In the genomic region with DNA sequence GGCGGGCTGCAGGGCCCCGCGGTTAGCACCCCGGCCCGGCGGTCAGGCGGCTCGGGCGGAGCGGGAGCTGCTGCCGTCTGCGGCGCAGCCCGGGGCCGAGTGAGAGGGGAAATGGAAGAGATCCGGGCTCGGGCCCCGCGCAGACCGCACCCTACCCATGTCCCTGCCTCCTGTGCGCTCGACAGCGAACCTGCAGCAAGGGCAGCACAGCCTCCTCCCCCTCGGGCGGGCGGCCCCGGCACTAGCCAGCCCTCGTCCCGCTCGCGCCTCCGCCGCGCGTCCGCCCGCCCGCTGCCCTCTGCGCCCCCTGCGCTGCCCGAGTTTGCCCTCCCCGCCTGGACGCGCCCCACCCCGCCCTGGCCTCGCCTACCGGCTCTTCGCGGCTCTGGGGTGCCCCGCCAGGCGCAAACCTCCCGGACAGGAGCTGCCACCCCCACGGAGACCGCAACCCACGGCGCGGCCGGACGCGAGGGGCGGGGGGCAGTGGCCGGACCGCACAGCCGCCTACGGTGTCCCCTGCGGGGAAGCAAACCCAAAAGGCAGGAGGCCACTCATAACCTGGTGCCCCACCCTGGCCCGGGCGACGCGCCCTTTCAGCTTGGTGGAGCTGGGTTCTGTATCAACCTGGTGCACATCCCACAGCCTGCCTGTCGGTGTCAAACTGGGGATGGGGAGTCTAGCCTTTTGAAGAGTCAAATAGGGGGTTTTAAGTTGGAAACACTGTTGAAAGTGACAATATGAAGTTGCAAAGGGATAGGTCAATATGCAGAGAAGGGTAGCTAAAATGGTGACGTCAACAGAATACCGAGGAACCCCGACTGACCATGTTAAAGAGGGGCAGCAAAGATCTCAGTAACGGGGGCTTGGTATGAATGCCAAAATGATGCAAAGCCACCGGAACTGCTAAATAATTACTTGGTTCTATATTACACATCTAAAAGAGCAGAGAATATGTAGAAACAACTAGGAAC, we compare ENCODE assay signal across 8 cellular contexts. TPM values are rescaled to one million over a fixed set of nuclear protein-coding genes. Genes with fewer than 3 reads are reported as not detected.
DNase-seq lines count a peak whose midpoint lies in the region; ATAC-seq and TF ChIP-seq lines count a peak whose summit lies in the region.

A gene (minus strand): TSS at position 101 of the 971 bp plus-strand sequence. CDS start 454 bp downstream, outside the sequence.

- intact Hi-C loops in mammary epithelial cell (cut with micrococcal nuclease) (no loop called here), head of caudate nucleus (cut with DNase I) (no loop called here)

- no peaks in the 10 kb centered on the region for H3K36me3 ChIP-seq in mammary epithelial cell (ENCODE audit: insufficient read depth, low read length)
- H3K36me3 ChIP-seq in mucosa of rectum (ENCODE audit: control insufficient read depth in 2 of 2, insufficient read depth in 2 of 2, low read length in 2 of 2) = peaks cover 10% of the 10 kb centered on the region in 2 donors

- ATAC-seq in HG03196 (IDR thresholded peaks at IDR 0.05; ENCODE audit: unreplicated experiment) = no peak

- dilution Hi-C loops in mammary epithelial cell (cut with HindIII; ENCODE audit: low sequenced_read_pairs) = no loop called here

- H3K27ac ChIP-seq in mammary epithelial cell (ENCODE audit: insufficient read depth, low read depth, low read length) (no peak within 1 kb of the TSS), mucosa of rectum (ENCODE audit: low read depth in 2 of 2, low read length in 2 of 2) (peak within 1 kb of the TSS; percentile 81 to 90)

- no TSS peak for BruUV-seq in mammary epithelial cell (replicated peaks; lab: Mats Ljungman, UMichigan)

- CTCF ChIA-PET in HEK293T (lab: Yijun Ruan, JAX) (interaction anchor here (0.6 to 3.4 kb wide), 5 partner anchors 11 to 285 kb away, joined by 3 to 13 read pairs (median 5); no protein-coding TSS in a partner anchor), mammary epithelial cell (lab: Charles Lee; ENCODE audit: low non-redundant PET) (no interaction called here)

- H4K20me1 ChIP-seq in mammary epithelial cell (ENCODE audit: insufficient read depth, low read length) = no peaks in the 10 kb centered on the region

- TF ChIP-seq CTCF in mammary epithelial cell (conservative IDR thresholded peaks at IDR 0.05 in 1 of 2, IDR thresholded peaks at IDR 0.05 in 1 of 2; ENCODE audit: extremely low read depth in 1 of 2, insufficient read depth in 1 of 2, low read depth in 1 of 2, low read length in 2 of 2) = no peak

- H3K27me3 ChIP-seq in mammary epithelial cell (ENCODE audit: insufficient read depth, low read length) (peaks cover 52% of the 10 kb centered on the region), mucosa of rectum (ENCODE audit: control insufficient read depth in 2 of 2, insufficient read depth in 2 of 2, low read length in 2 of 2) (peaks cover 12 to 14% of the 10 kb centered on the region in 2 donors)

- H3K4me1 ChIP-seq in mammary epithelial cell (ENCODE audit: insufficient read depth, low read length) = peaks cover 24% of the 10 kb centered on the region
- H3K4me1 ChIP-seq in mucosa of rectum (ENCODE audit: control insufficient read depth in 2 of 2, insufficient read depth in 2 of 2, low read length in 2 of 2) = peaks cover 17 to 20% of the 10 kb centered on the region in 2 donors

- DNase-seq in AG20443 (ENCODE audit: low spot score) (peak; percentile 50), HEK293T (ENCODE audit: extremely low spot score) (peak; percentile 54), mammary epithelial cell (no peak), head of caudate nucleus (no peak), T1000 (lab: John Stamatoyannopoulos, UW) (no peak)
- DNase-seq in NK-92 treated with Interleukin-12 subunit alpha and Interleukin-12 subunit beta, amount 100 ng/mL, for 24 hours (lab: John Stamatoyannopoulos, UW) = no peak

- H3K9me3 ChIP-seq in mammary epithelial cell (replicated peaks; ENCODE audit: insufficient read depth, low read length) = no peaks in the 10 kb centered on the region
- no peaks in the 10 kb centered on the region for H3K9me3 ChIP-seq in mucosa of rectum (ENCODE audit: control insufficient read depth in 2 of 2, low read length in 2 of 2)

- no peaks in the 10 kb centered on the region for H3K79me2 ChIP-seq in mammary epithelial cell (ENCODE audit: insufficient read depth, low read length)

- POLR2A ChIA-PET in HEK293T (lab: Yijun Ruan, JAX) = no interaction called here

- H2AFZ ChIP-seq in mammary epithelial cell (ENCODE audit: low read depth, low read length) = no peak within 1 kb of the TSS

- in situ Hi-C loops in mammary epithelial cell (cut with MboI; ENCODE audit: low sequenced_read_pairs in 2 of 2) = no loop called here

- H3K4me3 ChIP-seq in mammary epithelial cell (replicated peaks in 1 of 3; ENCODE audit: insufficient read depth in 1 of 3, low read depth in 2 of 3, low read length in 3 of 3) (peak within 1 kb of the TSS in 2 of 3 experiments; percentile 35 to 37), mucosa of rectum (ENCODE audit: low read length in 2 of 2) (peak within 1 kb of the TSS; percentile 86 to 96)

- whole genome bisulfite sequencing in mammary epithelial cell (ENCODE audit: low coverage, missing lambda C conversion rate) = 23% methylated on average over 7 of the region's 76 CpGs

- H3K9ac ChIP-seq in mammary epithelial cell (ENCODE audit: insufficient read depth, low read length) = no peak within 1 kb of the TSS
- H3K9ac ChIP-seq in mucosa of rectum (ENCODE audit: low read depth in 1 of 2, low read length in 2 of 2) = peak within 1 kb of the TSS; percentile 85 to 98

- peak within 1 kb of the TSS; percentile 75 for H3K4me2 ChIP-seq in mammary epithelial cell (ENCODE audit: insufficient read depth, low read depth, low read length)

TF ChIP-seq in HEK293T, 16 proteins besides CTCF, POLR2A, EP300 and RAD21:
- TF ChIP-seq ELF4 (IDR thresholded peaks at IDR 0.05) (no peak), SP1 (IDR thresholded peaks at IDR 0.05) (no peak), ZNF384 (IDR thresholded peaks at IDR 0.05) (no peak), ARNT (IDR thresholded peaks at IDR 0.05) (no peak), BHLHE40 (IDR thresholded peaks at IDR 0.05; ENCODE audit: borderline replicate concordance) (no peak), HDGF (IDR thresholded peaks at IDR 0.05; ENCODE audit: borderline replicate concordance) (no peak), FOXA1 (IDR thresholded peaks at IDR 0.05) (no peak), FOXM1 (IDR thresholded peaks at IDR 0.05; ENCODE audit: borderline replicate concordance) (no peak), LEF1 (IDR thresholded peaks at IDR 0.05; ENCODE audit: borderline replicate concordance) (no peak), SUZ12 (IDR thresholded peaks at IDR 0.05) (no peak), CTBP1 (IDR thresholded peaks at IDR 0.05; ENCODE audit: borderline replicate concordance) (no peak), TARDBP (IDR thresholded peaks at IDR 0.05) (no peak), L3MBTL2 (conservative IDR thresholded peaks at IDR 0.05) (no peak)
- TF ChIP-seq, protein P1, sequence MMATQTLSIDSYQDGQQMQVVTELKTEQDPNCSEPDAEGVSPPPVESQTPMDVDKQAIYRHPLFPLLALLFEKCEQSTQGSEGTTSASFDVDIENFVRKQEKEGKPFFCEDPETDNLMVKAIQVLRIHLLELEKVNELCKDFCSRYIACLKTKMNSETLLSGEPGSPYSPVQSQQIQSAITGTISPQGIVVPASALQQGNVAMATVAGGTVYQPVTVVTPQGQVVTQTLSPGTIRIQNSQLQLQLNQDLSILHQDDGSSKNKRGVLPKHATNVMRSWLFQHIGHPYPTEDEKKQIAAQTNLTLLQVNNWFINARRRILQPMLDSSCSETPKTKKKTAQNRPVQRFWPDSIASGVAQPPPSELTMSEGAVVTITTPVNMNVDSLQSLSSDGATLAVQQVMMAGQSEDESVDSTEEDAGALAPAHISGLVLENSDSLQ (IDR thresholded peaks at IDR 0.05) = no peak

RNA-seq across cellular contexts. Expression of the gene that starts here (rescaled TPM):
- under 1 TPM in 1 of 2 donors, not detected in 1; 0.17 TPM for total RNA-seq in mammary epithelial cell
- polyA plus RNA-seq in mammary epithelial cell = 0.02 TPM
- polyA minus RNA-seq in mammary epithelial cell = not detected

Comparison
In these comparisons a context has a peak if more than half of its experiments do, and no peak if none do; other contexts are left out.
1. DNase-seq: peak in AG20443 (single experiment) and HEK293T (single experiment); none in mammary epithelial cell (single experiment), head of caudate nucleus (0 of 42), NK-92 treated with Interleukin-12 subunit alpha and Interleukin-12 subunit beta, amount 100 ng/mL, for 24 hours (single experiment) and T1000 (single experiment).